Comparison of ENCODE assay signal across 1 cellular context in genomic region chr2:173217106-173217840, GRCh38.
TF ChIP-seq lines count a peak whose summit lies in the region.

No MANE protein-coding gene starts in this region.

TF ChIP-seq in SK-N-SH, 30 proteins besides CTCF, POLR2A, EP300 and RAD21:
- TF ChIP-seq RCOR1 (IDR thresholded peaks at IDR 0.05; ENCODE audit: low read length), result no peak
- no peak for TF ChIP-seq FOXM1 (IDR thresholded peaks at IDR 0.05; ENCODE audit: low read depth)
- TF ChIP-seq GABPA (IDR thresholded peaks at IDR 0.05; ENCODE audit: low read depth), result no peak
- TF ChIP-seq, protein P1, sequence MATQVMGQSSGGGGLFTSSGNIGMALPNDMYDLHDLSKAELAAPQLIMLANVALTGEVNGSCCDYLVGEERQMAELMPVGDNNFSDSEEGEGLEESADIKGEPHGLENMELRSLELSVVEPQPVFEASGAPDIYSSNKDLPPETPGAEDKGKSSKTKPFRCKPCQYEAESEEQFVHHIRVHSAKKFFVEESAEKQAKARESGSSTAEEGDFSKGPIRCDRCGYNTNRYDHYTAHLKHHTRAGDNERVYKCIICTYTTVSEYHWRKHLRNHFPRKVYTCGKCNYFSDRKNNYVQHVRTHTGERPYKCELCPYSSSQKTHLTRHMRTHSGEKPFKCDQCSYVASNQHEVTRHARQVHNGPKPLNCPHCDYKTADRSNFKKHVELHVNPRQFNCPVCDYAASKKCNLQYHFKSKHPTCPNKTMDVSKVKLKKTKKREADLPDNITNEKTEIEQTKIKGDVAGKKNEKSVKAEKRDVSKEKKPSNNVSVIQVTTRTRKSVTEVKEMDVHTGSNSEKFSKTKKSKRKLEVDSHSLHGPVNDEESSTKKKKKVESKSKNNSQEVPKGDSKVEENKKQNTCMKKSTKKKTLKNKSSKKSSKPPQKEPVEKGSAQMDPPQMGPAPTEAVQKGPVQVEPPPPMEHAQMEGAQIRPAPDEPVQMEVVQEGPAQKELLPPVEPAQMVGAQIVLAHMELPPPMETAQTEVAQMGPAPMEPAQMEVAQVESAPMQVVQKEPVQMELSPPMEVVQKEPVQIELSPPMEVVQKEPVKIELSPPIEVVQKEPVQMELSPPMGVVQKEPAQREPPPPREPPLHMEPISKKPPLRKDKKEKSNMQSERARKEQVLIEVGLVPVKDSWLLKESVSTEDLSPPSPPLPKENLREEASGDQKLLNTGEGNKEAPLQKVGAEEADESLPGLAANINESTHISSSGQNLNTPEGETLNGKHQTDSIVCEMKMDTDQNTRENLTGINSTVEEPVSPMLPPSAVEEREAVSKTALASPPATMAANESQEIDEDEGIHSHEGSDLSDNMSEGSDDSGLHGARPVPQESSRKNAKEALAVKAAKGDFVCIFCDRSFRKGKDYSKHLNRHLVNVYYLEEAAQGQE (IDR thresholded peaks at IDR 0.05; ENCODE audit: low read depth, low read length), result no peak
- no peak for TF ChIP-seq ELF1 (IDR thresholded peaks at IDR 0.05)
- no peak for TF ChIP-seq TCF12 (IDR thresholded peaks at IDR 0.05)
- TF ChIP-seq NFIC (IDR thresholded peaks at IDR 0.05; ENCODE audit: borderline replicate concordance), result no peak
- TF ChIP-seq MEF2A (IDR thresholded peaks at IDR 0.05; ENCODE audit: borderline replicate concordance, low read depth), result no peak
- no peak for TF ChIP-seq JUND (IDR thresholded peaks at IDR 0.05)
- TF ChIP-seq USF1 (IDR thresholded peaks at IDR 0.05; ENCODE audit: borderline replicate concordance, low read depth), result no peak
- no peak for TF ChIP-seq PBX3 (IDR thresholded peaks at IDR 0.05)
- no peak for TF ChIP-seq SIN3A (IDR thresholded peaks at IDR 0.05; ENCODE audit: borderline replicate concordance, low read depth, low read length)
- no peak for TF ChIP-seq POLR2AphosphoS5 (IDR thresholded peaks at IDR 0.05; ENCODE audit: low read depth, low read length)
- TF ChIP-seq RFX5 (IDR thresholded peaks at IDR 0.05; ENCODE audit: low read length), result no peak
- no peak for TF ChIP-seq EZH2phosphoT487 (IDR thresholded peaks at IDR 0.05; ENCODE audit: borderline replicate concordance, low read depth)
- no peak for TF ChIP-seq CHD2 (IDR thresholded peaks at IDR 0.05; ENCODE audit: low read length, partially characterized antibody)
- no peak for TF ChIP-seq FOSL2 (IDR thresholded peaks at IDR 0.05; ENCODE audit: borderline replicate concordance, low read depth)
